In the genomic region with DNA sequence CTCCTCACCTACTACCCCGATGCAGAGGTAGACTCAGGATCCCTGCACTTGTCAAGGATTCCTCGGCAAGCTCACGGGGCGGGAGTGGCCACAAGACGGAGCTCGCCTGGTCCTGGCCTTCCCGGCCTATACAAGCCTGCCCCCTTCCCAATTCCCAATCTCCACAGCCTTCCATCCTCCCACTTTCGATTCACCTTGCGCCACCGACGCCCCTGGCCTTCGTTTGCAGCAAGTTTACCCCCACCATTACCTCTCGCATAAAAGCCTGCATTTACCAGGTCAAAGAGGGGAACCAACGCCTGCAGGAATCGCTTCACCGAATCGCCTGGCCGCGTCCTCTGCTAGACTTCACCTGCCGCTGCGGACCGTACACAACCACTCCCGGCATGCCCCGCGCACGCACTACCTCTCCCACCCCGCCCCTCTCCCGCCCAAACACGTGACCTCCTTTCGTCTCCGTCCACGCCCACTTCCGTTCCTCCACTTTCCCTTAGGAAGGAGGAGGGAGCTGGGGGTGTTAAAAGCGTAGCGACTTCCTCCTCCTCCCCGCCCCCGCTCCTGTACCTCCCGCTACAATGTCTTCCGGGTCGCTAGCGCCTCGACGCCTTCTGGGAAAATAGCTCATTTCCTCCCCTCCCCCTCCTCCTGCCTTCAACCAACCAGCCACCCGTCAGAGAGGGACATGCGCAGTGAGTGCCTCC, we compare ENCODE assay signal across 1 cellular context.
A peak's percentile ranks its signal among the peaks of the same experiment; 100 is the strongest.
TF ChIP-seq lines count a peak whose summit lies in the region.

A gene (minus strand): TSS at position 380 of the 701 bp plus-strand sequence. CDS start 44,779 bp downstream, outside the sequence.

TF ChIP-seq in GM12878, 131 proteins besides CTCF, POLR2A, EP300 and RAD21 (continued from another document and continues in another):
- TF ChIP-seq, protein P1, sequence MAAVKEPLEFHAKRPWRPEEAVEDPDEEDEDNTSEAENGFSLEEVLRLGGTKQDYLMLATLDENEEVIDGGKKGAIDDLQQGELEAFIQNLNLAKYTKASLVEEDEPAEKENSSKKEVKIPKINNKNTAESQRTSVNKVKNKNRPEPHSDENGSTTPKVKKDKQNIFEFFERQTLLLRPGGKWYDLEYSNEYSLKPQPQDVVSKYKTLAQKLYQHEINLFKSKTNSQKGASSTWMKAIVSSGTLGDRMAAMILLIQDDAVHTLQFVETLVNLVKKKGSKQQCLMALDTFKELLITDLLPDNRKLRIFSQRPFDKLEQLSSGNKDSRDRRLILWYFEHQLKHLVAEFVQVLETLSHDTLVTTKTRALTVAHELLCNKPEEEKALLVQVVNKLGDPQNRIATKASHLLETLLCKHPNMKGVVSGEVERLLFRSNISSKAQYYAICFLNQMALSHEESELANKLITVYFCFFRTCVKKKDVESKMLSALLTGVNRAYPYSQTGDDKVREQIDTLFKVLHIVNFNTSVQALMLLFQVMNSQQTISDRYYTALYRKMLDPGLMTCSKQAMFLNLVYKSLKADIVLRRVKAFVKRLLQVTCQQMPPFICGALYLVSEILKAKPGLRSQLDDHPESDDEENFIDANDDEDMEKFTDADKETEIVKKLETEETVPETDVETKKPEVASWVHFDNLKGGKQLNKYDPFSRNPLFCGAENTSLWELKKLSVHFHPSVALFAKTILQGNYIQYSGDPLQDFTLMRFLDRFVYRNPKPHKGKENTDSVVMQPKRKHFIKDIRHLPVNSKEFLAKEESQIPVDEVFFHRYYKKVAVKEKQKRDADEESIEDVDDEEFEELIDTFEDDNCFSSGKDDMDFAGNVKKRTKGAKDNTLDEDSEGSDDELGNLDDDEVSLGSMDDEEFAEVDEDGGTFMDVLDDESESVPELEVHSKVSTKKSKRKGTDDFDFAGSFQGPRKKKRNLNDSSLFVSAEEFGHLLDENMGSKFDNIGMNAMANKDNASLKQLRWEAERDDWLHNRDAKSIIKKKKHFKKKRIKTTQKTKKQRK (IDR thresholded peaks at IDR 0.05; ENCODE audit: low read depth, low read length): no peak
- TF ChIP-seq HCFC1 (IDR thresholded peaks at IDR 0.05; ENCODE audit: low read length) (peak; percentile 78), SUZ12 (IDR thresholded peaks at IDR 0.05; ENCODE audit: unreplicated experiment) (no peak), ZNF207 (IDR thresholded peaks at IDR 0.05; ENCODE audit: borderline replicate concordance) (no peak), NFXL1 (IDR thresholded peaks at IDR 0.05; ENCODE audit: borderline replicate concordance) (no peak), RUNX3 (IDR thresholded peaks at IDR 0.05; ENCODE audit: low read length) (peak; percentile 28), NFYA (IDR thresholded peaks at IDR 0.05; ENCODE audit: borderline replicate concordance, low read depth, low read length) (no peak), EED (IDR thresholded peaks at IDR 0.05; ENCODE audit: low read depth) (peak; percentile 69), TAF1 (IDR thresholded peaks at IDR 0.05; ENCODE audit: borderline replicate concordance, low read depth, low read length) (peak; percentile 27; the same call in 1 of the 2 replicates), FOS (IDR thresholded peaks at IDR 0.05; ENCODE audit: borderline replicate concordance, extremely low read depth, insufficient read length) (no peak), SMAD1 (IDR thresholded peaks at IDR 0.05; ENCODE audit: low read depth, partially characterized antibody) (peak; percentile 44), GABPA (IDR thresholded peaks at IDR 0.05; ENCODE audit: low read depth) (peak; percentile 93), ZNF622 (IDR thresholded peaks at IDR 0.05) (no peak), RB1 (IDR thresholded peaks at IDR 0.05; ENCODE audit: borderline replicate concordance) (0 out of 2 replicates have a peak, but pooled peaks have one; percentile 6), IKZF2 (IDR thresholded peaks at IDR 0.05) (peak; percentile 88 to 94), RFX5 (IDR thresholded peaks at IDR 0.05; ENCODE audit: low read depth, low read length) (no peak), MXI1 (IDR thresholded peaks at IDR 0.05; ENCODE audit: low read depth, low read length) (peak; percentile 52), CHD4 (IDR thresholded peaks at IDR 0.05) (no peak), ETV6 (conservative IDR thresholded peaks at IDR 0.05 in 1 of 2, IDR thresholded peaks at IDR 0.05 in 1 of 2; ENCODE audit: borderline replicate concordance in 1 of 2, low read depth in 1 of 2) (peak in 1 of 2 experiments; percentile 86; a peak in 2 of 4 replicates), YBX1 (IDR thresholded peaks at IDR 0.05) (0 out of 2 replicates have a peak, but pooled peaks have one; percentile 15), NBN (IDR thresholded peaks at IDR 0.05) (peak; percentile 90; the same call in 1 of the 2 replicates), BMI1 (IDR thresholded peaks at IDR 0.05; ENCODE audit: borderline replicate concordance) (no peak), POU2F2 (IDR thresholded peaks at IDR 0.05; ENCODE audit: borderline replicate concordance, low read depth, low read length) (no peak), SRF (IDR thresholded peaks at IDR 0.05; ENCODE audit: low read depth in 2 of 2, low read length in 2 of 2) (peak in 1 of 2 experiments; percentile 48; a peak in 2 of 4 replicates), CBX5 (IDR thresholded peaks at IDR 0.05; ENCODE audit: low read depth) (peak; percentile 89; the same call in 1 of the 2 replicates), ATF7 (IDR thresholded peaks at IDR 0.05; ENCODE audit: low read depth) (peak; percentile 82), BACH1 (IDR thresholded peaks at IDR 0.05; ENCODE audit: borderline replicate concordance) (no peak), SMARCA5 (IDR thresholded peaks at IDR 0.05) (peak; percentile 36; the same call in 1 of the 2 replicates), MEF2A (IDR thresholded peaks at IDR 0.05; ENCODE audit: insufficient read depth, low read depth, low read length) (no peak), STAT3 (IDR thresholded peaks at IDR 0.05; ENCODE audit: low read depth, low read length) (no peak), ZZZ3 (IDR thresholded peaks at IDR 0.05; ENCODE audit: control insufficient read depth, insufficient read length, low read depth) (no peak), SREBF1 (IDR thresholded peaks at IDR 0.05; ENCODE audit: low read length) (peak; percentile 20; the same call in 1 of the 2 replicates), KLF5 (IDR thresholded peaks at IDR 0.05; ENCODE audit: partially characterized antibody) (no peak), CREM (IDR thresholded peaks at IDR 0.05; ENCODE audit: low read depth) (peak; percentile 79; the same call in 1 of the 2 replicates), ESRRA (IDR thresholded peaks at IDR 0.05; ENCODE audit: low read length) (peak; percentile 53; the same call in 1 of the 2 replicates), SMC3 (IDR thresholded peaks at IDR 0.05; ENCODE audit: borderline replicate concordance, low read length) (no peak), CHD2 (IDR thresholded peaks at IDR 0.05; ENCODE audit: borderline replicate concordance, low read depth, low read length) (peak; percentile 96), MYC (IDR thresholded peaks at IDR 0.05; ENCODE audit: insufficient read depth, insufficient read length, insufficient replicate concordance, low read length, severe bottlenecking) (peak; percentile 28), RCOR1 (conservative IDR thresholded peaks at IDR 0.05; ENCODE audit: low read depth, low read length) (no peak), EZH2 (IDR thresholded peaks at IDR 0.05; ENCODE audit: borderline replicate concordance, control insufficient read depth, low read depth, low read length) (no peak), BHLHE40 (IDR thresholded peaks at IDR 0.05; ENCODE audit: borderline replicate concordance in 1 of 2, low read depth in 2 of 2, low read length in 1 of 2) (peak; percentile 87 to 90), ASH2L (IDR thresholded peaks at IDR 0.05; ENCODE audit: borderline replicate concordance, low read depth) (peak; percentile 83; the same call in 1 of the 2 replicates), TBL1XR1 (IDR thresholded peaks at IDR 0.05; ENCODE audit: low read depth, low read length) (peak; percentile 93; the same call in 1 of the 2 replicates), STAT1 (conservative IDR thresholded peaks at IDR 0.05) (0 out of 2 replicates have a peak, but pooled peaks have one; percentile 19), EGR1 (IDR thresholded peaks at IDR 0.05; ENCODE audit: borderline replicate concordance in 1 of 2, low read depth in 2 of 2, low read length in 2 of 2) (peak; percentile 47 to 97), CBX3 (IDR thresholded peaks at IDR 0.05; ENCODE audit: borderline replicate concordance, low read depth) (no peak), FOXK2 (IDR thresholded peaks at IDR 0.05) (no peak), MEF2B (IDR thresholded peaks at IDR 0.05; ENCODE audit: partially characterized antibody, poor library complexity, severe bottlenecking) (peak; percentile 49), KDM1A (IDR thresholded peaks at IDR 0.05; ENCODE audit: borderline replicate concordance) (no peak), ZNF274 (IDR thresholded peaks at IDR 0.05; ENCODE audit: insufficient read depth, insufficient read length) (no peak)
- TF ChIP-seq, protein P2, sequence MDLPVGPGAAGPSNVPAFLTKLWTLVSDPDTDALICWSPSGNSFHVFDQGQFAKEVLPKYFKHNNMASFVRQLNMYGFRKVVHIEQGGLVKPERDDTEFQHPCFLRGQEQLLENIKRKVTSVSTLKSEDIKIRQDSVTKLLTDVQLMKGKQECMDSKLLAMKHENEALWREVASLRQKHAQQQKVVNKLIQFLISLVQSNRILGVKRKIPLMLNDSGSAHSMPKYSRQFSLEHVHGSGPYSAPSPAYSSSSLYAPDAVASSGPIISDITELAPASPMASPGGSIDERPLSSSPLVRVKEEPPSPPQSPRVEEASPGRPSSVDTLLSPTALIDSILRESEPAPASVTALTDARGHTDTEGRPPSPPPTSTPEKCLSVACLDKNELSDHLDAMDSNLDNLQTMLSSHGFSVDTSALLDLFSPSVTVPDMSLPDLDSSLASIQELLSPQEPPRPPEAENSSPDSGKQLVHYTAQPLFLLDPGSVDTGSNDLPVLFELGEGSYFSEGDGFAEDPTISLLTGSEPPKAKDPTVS (IDR thresholded peaks at IDR 0.05; ENCODE audit: low read depth, low read length): no peak
- TF ChIP-seq, protein P3, sequence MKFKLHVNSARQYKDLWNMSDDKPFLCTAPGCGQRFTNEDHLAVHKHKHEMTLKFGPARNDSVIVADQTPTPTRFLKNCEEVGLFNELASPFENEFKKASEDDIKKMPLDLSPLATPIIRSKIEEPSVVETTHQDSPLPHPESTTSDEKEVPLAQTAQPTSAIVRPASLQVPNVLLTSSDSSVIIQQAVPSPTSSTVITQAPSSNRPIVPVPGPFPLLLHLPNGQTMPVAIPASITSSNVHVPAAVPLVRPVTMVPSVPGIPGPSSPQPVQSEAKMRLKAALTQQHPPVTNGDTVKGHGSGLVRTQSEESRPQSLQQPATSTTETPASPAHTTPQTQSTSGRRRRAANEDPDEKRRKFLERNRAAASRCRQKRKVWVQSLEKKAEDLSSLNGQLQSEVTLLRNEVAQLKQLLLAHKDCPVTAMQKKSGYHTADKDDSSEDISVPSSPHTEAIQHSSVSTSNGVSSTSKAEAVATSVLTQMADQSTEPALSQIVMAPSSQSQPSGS (IDR thresholded peaks at IDR 0.05; ENCODE audit: low read length): no peak
- TF ChIP-seq, protein P4, sequence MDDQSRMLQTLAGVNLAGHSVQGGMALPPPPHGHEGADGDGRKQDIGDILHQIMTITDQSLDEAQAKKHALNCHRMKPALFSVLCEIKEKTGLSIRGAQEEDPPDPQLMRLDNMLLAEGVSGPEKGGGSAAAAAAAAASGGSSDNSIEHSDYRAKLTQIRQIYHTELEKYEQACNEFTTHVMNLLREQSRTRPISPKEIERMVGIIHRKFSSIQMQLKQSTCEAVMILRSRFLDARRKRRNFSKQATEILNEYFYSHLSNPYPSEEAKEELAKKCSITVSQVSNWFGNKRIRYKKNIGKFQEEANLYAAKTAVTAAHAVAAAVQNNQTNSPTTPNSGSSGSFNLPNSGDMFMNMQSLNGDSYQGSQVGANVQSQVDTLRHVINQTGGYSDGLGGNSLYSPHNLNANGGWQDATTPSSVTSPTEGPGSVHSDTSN (IDR thresholded peaks at IDR 0.05; ENCODE audit: insufficient replicate concordance, low read depth, low read length): no peak
- TF ChIP-seq, protein P5, sequence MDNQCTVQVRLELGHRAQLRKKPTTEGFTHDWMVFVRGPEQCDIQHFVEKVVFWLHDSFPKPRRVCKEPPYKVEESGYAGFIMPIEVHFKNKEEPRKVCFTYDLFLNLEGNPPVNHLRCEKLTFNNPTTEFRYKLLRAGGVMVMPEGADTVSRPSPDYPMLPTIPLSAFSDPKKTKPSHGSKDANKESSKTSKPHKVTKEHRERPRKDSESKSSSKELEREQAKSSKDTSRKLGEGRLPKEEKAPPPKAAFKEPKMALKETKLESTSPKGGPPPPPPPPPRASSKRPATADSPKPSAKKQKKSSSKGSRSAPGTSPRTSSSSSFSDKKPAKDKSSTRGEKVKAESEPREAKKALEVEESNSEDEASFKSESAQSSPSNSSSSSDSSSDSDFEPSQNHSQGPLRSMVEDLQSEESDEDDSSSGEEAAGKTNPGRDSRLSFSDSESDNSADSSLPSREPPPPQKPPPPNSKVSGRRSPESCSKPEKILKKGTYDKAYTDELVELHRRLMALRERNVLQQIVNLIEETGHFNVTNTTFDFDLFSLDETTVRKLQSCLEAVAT (IDR thresholded peaks at IDR 0.05): peak; percentile 91
- TF ChIP-seq, protein P6, sequence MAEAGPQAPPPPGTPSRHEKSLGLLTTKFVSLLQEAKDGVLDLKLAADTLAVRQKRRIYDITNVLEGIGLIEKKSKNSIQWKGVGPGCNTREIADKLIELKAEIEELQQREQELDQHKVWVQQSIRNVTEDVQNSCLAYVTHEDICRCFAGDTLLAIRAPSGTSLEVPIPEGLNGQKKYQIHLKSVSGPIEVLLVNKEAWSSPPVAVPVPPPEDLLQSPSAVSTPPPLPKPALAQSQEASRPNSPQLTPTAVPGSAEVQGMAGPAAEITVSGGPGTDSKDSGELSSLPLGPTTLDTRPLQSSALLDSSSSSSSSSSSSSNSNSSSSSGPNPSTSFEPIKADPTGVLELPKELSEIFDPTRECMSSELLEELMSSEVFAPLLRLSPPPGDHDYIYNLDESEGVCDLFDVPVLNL (IDR thresholded peaks at IDR 0.05; ENCODE audit: low read depth, low read length): no peak
- TF ChIP-seq, protein P7, sequence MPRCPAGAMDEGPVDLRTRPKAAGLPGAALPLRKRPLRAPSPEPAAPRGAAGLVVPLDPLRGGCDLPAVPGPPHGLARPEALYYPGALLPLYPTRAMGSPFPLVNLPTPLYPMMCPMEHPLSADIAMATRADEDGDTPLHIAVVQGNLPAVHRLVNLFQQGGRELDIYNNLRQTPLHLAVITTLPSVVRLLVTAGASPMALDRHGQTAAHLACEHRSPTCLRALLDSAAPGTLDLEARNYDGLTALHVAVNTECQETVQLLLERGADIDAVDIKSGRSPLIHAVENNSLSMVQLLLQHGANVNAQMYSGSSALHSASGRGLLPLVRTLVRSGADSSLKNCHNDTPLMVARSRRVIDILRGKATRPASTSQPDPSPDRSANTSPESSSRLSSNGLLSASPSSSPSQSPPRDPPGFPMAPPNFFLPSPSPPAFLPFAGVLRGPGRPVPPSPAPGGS (IDR thresholded peaks at IDR 0.05; ENCODE audit: borderline replicate concordance, insufficient read depth, low read depth, low read length, poor library complexity, severe bottlenecking): no peak
